8 cellular contexts compared by ENCODE assay signal in the genomic region with DNA sequence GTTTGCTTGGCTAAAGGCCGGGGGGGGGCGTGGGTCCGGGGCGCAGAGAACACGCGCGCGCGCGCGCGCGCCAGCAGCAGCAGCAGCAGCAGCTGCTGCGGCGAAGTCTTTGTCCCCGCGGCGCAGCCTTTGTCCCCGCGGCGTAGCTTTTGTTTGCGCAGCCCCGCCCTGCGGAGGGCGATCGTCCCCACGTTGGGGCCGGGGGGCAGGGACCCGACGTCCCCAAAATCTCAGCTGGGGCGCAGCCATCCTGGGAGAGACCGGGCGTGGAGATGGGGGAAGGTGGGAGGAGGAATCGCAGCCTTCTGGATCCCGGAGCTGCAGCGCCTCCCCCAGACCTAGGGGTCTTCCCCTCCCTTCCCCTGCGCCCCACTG.
DNase-seq lines count a peak whose midpoint lies in the region; ATAC-seq and TF ChIP-seq lines count a peak whose summit lies in the region.

No MANE protein-coding gene starts in this region.

- H3K36me3 ChIP-seq in right atrium auricular region (no peaks in the 10 kb centered on the region), rectal smooth muscle tissue (ENCODE audit: control insufficient read depth, insufficient read depth, low read length) (no peaks in the 10 kb centered on the region)

- peak; percentile 18 for DNase-seq in activated effector memory CD4-positive, alpha-beta T cell treated with Interleukin-2 at 50 U/mL for 16 hours
- DNase-seq in activated effector memory CD4-positive, alpha-beta T cell treated with anti-CD3 and anti-CD28 coated beads, Interleukin-2, amount 50 U/mL, for 16 hours, result no peak
- no peak for DNase-seq in activated T-helper 2 cell treated with anti-CD3 and anti-CD28 coated beads, Interferon-gamma antibody, Interleukin-2, Interleukin-4, amounts not matched to agents 10 μg/mL and 5 μg/mL and 100 μg/mL, durations not matched to agents 14 hours and 24 hours and 36 hours (ENCODE audit: low spot score)
- DNase-seq in right atrium auricular region (ENCODE audit: low spot score) (no peak), NCI-H446 treated with DMSO at 0.1 percent for 48 hours (lab: John Stamatoyannopoulos, UW) (no peak), GM13977 (ENCODE audit: low spot score) (no peak)

- H3K4me3 ChIP-seq in right atrium auricular region (peak overlapping the region; percentile 67 to 78), rectal smooth muscle tissue (ENCODE audit: low read length) (peak overlapping the region; percentile 80)

- H3K36me3 Mint-ChIP-seq in activated T-helper 2 cell treated with anti-CD3 and anti-CD28 coated beads, Interferon-gamma antibody, Interleukin-2, Interleukin-4, amounts not matched to agents 10 μg/mL and 5 μg/mL and 100 μg/mL, durations not matched to agents 14 hours and 24 hours and 36 hours (ENCODE audit: low read depth), result no peaks in the 10 kb centered on the region

- in situ Hi-C loops in GM13977 (cut with MboI; ENCODE audit: low pct_unique_long_range_greater_than_20kb, low sequenced_read_pairs, unreplicated experiment), result no loop called here

- H3K27ac ChIP-seq in right atrium auricular region (peak overlapping the region; percentile 41 to 66), rectal smooth muscle tissue (ENCODE audit: low read depth, low read length) (no peak overlapping the region)

- H3K27ac Mint-ChIP-seq in activated T-helper 2 cell treated with anti-CD3 and anti-CD28 coated beads, Interferon-gamma antibody, Interleukin-2, Interleukin-4, amounts not matched to agents 10 μg/mL and 5 μg/mL and 100 μg/mL, durations not matched to agents 14 hours and 24 hours and 36 hours, result no peak overlapping the region

- TF ChIP-seq CTCF in right atrium auricular region (IDR thresholded peaks at IDR 0.05) (no peak), GM13977 (IDR thresholded peaks at IDR 0.05; ENCODE audit: extremely low read depth, insufficient read depth, missing control alignments) (no peak)

- H3K4me1 ChIP-seq in right atrium auricular region, result peaks cover 0 to 14% of the 10 kb centered on the region in 2 donors
- H3K4me1 ChIP-seq in rectal smooth muscle tissue (ENCODE audit: control insufficient read depth, insufficient read depth, low read length), result no peaks in the 10 kb centered on the region

- intact Hi-C loops in activated T-helper 2 cell treated with anti-CD3 and anti-CD28 coated beads, Interferon-gamma antibody, Interleukin-2, Interleukin-4, amounts not matched to agents 10 μg/mL and 5 μg/mL and 100 μg/mL, durations not matched to agents 14 hours and 24 hours and 36 hours (cut with micrococcal nuclease), result no loop called here

- H3K4me1 Mint-ChIP-seq in activated T-helper 2 cell treated with anti-CD3 and anti-CD28 coated beads, Interferon-gamma antibody, Interleukin-2, Interleukin-4, amounts not matched to agents 10 μg/mL and 5 μg/mL and 100 μg/mL, durations not matched to agents 14 hours and 24 hours and 36 hours (ENCODE audit: low read depth), result no peaks in the 10 kb centered on the region

- ATAC-seq in HG02571 (IDR thresholded peaks at IDR 0.05; ENCODE audit: unreplicated experiment), result no peak

- no peaks in the 10 kb centered on the region for H3K9me3 Mint-ChIP-seq in activated T-helper 2 cell treated with anti-CD3 and anti-CD28 coated beads, Interferon-gamma antibody, Interleukin-2, Interleukin-4, amounts not matched to agents 10 μg/mL and 5 μg/mL and 100 μg/mL, durations not matched to agents 14 hours and 24 hours and 36 hours

- H3K27me3 ChIP-seq in right atrium auricular region (no peaks in the 10 kb centered on the region), rectal smooth muscle tissue (ENCODE audit: control insufficient read depth, insufficient read depth, low read length) (no peaks in the 10 kb centered on the region)

- H3K27me3 Mint-ChIP-seq in activated T-helper 2 cell treated with anti-CD3 and anti-CD28 coated beads, Interferon-gamma antibody, Interleukin-2, Interleukin-4, amounts not matched to agents 10 μg/mL and 5 μg/mL and 100 μg/mL, durations not matched to agents 14 hours and 24 hours and 36 hours (ENCODE audit: low read depth), result peaks cover 25% of the 10 kb centered on the region

- peak overlapping the region; percentile 64 for H3K4me3 Mint-ChIP-seq in activated T-helper 2 cell treated with anti-CD3 and anti-CD28 coated beads, Interferon-gamma antibody, Interleukin-2, Interleukin-4, amounts not matched to agents 10 μg/mL and 5 μg/mL and 100 μg/mL, durations not matched to agents 14 hours and 24 hours and 36 hours (ENCODE audit: low read depth)

- peak overlapping the region; percentile 56 for H3K9ac ChIP-seq in rectal smooth muscle tissue (ENCODE audit: low read length)

- no peaks in the 10 kb centered on the region for H3K9me3 ChIP-seq in right atrium auricular region
